ENCODE assay signal across 11 cellular contexts in genomic region chr6:131819507-131820228, GRCh38. TPM values are rescaled to one million over a fixed set of nuclear protein-coding genes. Genes with fewer than 3 reads are reported as not detected.
A peak's percentile ranks its signal among the peaks of the same experiment; 100 is the strongest.
DNase-seq lines count a peak whose midpoint lies in the region; TF ChIP-seq lines count a peak whose summit lies in the region.
"Had no signal": no experiment of that assay in that cellular context is flagged by ENCODE, and none has a peak within 500 bp of the region (broad histone marks: within the 10 kb centered on the region; RNA-seq: fewer than 3 reads in every experiment).

No MANE protein-coding gene starts in this region.

- peaks cover 11% of the 10 kb centered on the region for H3F3A ChIP-seq in smooth muscle cell (ENCODE audit: low read depth)

- H4K20me1 ChIP-seq in smooth muscle cell (ENCODE audit: low read depth) = peaks cover 95% of the 10 kb centered on the region

- H3K4me1 Mint-ChIP-seq in MCF 10A (ENCODE audit: insufficient read depth, unreplicated experiment) = peaks cover 16% of the 10 kb centered on the region

- H3K36me3 Mint-ChIP-seq in MCF 10A (ENCODE audit: insufficient read depth, unreplicated experiment) = no peaks in the 10 kb centered on the region
- H3K36me3 Mint-ChIP-seq: brain had no signal

- H3K27me3 ChIP-seq in breast epithelium (no peaks in the 10 kb centered on the region), smooth muscle cell (ENCODE audit: low read depth) (no peaks in the 10 kb centered on the region), adrenal gland (no peaks in the 10 kb centered on the region)
- H3K27me3 ChIP-seq: upper lobe of left lung had no signal

- H3K27me3 Mint-ChIP-seq in MCF 10A (ENCODE audit: insufficient read depth, unreplicated experiment) = no peaks in the 10 kb centered on the region
- H3K27me3 Mint-ChIP-seq: brain had no signal

- H3K79me2 ChIP-seq in smooth muscle cell (ENCODE audit: low read depth) = peaks cover 92% of the 10 kb centered on the region

- WGBS in smooth muscle cell (ENCODE audit: low lambda C conversion rate) = 33% methylated on average over 7 of the region's 7 CpGs
- WGBS in adrenal gland, 4 donors = 46 to 61% (median 53%) methylated on average over 7 of the region's 7 CpGs

- no peak overlapping the region for H3K27ac Mint-ChIP-seq in MCF 10A (ENCODE audit: low read depth, unreplicated experiment)

- no peak overlapping the region for H2AFZ ChIP-seq in smooth muscle cell (ENCODE audit: low read depth)

- POLR2A ChIA-PET in MCF 10A (lab: Yijun Ruan, JAX) = no interaction called here

- H3K4me2 ChIP-seq in smooth muscle cell = peak overlapping the region; percentile 42

- H3K9me3 ChIP-seq in breast epithelium (no peaks in the 10 kb centered on the region), smooth muscle cell (replicated peaks; ENCODE audit: low read depth) (no peaks in the 10 kb centered on the region), adrenal gland (replicated peaks in 1 of 3) (no peaks in the 10 kb centered on the region)
- H3K9me3 ChIP-seq: prostate gland, upper lobe of left lung had no signal

- peak overlapping the region; percentile 61 for H3K9ac ChIP-seq in smooth muscle cell (ENCODE audit: low read depth)

- H3K4me1 ChIP-seq in breast epithelium = no peaks in the 10 kb centered on the region
- peaks cover 5% of the 10 kb centered on the region for H3K4me1 ChIP-seq in smooth muscle cell (ENCODE audit: low read depth)
- no peaks in the 10 kb centered on the region for H3K4me1 ChIP-seq in adrenal gland (replicated peaks in 1 of 2)
- H3K4me1 ChIP-seq: prostate gland, upper lobe of left lung had no signal

- CTCF ChIA-PET in MCF 10A (lab: Yijun Ruan, JAX) = no interaction called here

- no peak overlapping the region for H3K4me3 Mint-ChIP-seq in MCF 10A (ENCODE audit: unreplicated experiment)

- BruUV-seq in MCF 10A (replicated peaks; lab: Mats Ljungman, UMichigan) = no TSS peak

- H3K36me3 ChIP-seq in breast epithelium (no peaks in the 10 kb centered on the region), smooth muscle cell (ENCODE audit: low read depth) (no peaks in the 10 kb centered on the region), adrenal gland (replicated peaks in 1 of 2) (no peaks in the 10 kb centered on the region)
- H3K36me3 ChIP-seq: prostate gland, upper lobe of left lung had no signal

- H3K9me3 Mint-ChIP-seq in MCF 10A (ENCODE audit: unreplicated experiment) = no peaks in the 10 kb centered on the region
- H3K9me3 Mint-ChIP-seq: brain had no signal

- DNase-seq in MCF 10A (ENCODE audit: unreplicated experiment) = peak; percentile 16
- no peak for DNase-seq in breast epithelium (ENCODE audit: low spot score in 2 of 2)
- DNase-seq in OCI-M1 (lab: John Stamatoyannopoulos, UW) = peak; percentile 88
- peak; percentile 78 for DNase-seq in fibroblast of peridontal ligament (ENCODE audit: extremely low read depth)
- DNase-seq in smooth muscle cell (lab: John Stamatoyannopoulos, UW; ENCODE audit: unreplicated experiment) = peak; percentile 13
- no peak for DNase-seq in adrenal gland
- DNase-seq in NCI-H748 treated with DMSO at 0.1 percent for 48 hours (lab: John Stamatoyannopoulos, UW) = no peak
- no peak for DNase-seq in NCI-H1105 treated with DMSO at 0.1 percent for 48 hours (lab: John Stamatoyannopoulos, UW)
- DNase-seq: upper lobe of left lung had no signal

- intact Hi-C loops in MCF 10A (cut with micrococcal nuclease) (no loop called here), breast epithelium (cut with DNase I; ENCODE audit: low total_unique reads) (no loop called here), adrenal gland (cut with DNase I) (no loop called here)

- H3K27ac ChIP-seq in breast epithelium (no peak overlapping the region), smooth muscle cell (ENCODE audit: low read depth) (peak overlapping the region; percentile 87), adrenal gland (no peak overlapping the region)
- H3K27ac ChIP-seq: prostate gland, upper lobe of left lung had no signal

- H3K4me3 ChIP-seq in breast epithelium (no peak overlapping the region), smooth muscle cell (no peak overlapping the region), adrenal gland (no peak overlapping the region)
- H3K4me3 ChIP-seq: prostate gland, upper lobe of left lung had no signal

- no peak for TF ChIP-seq POLR2A in breast epithelium (IDR thresholded peaks at IDR 0.05)
- TF ChIP-seq POLR2A in adrenal gland (IDR thresholded peaks at IDR 0.05) = no peak

- no peak for TF ChIP-seq CTCF in MCF 10A (IDR thresholded peaks at IDR 0.05; ENCODE audit: unreplicated experiment)
- no peak for TF ChIP-seq CTCF in breast epithelium (IDR thresholded peaks at IDR 0.05)
- no peak for TF ChIP-seq CTCF in smooth muscle cell (IDR thresholded peaks at IDR 0.05; ENCODE audit: borderline replicate concordance, insufficient read depth, poor library complexity, severe bottlenecking)
- TF ChIP-seq CTCF in adrenal gland (IDR thresholded peaks at IDR 0.05) = no peak

RNA-seq across cellular contexts. Expression of gene ENPP1, which starts 11.8 kb away (rescaled TPM):
- total RNA-seq in MCF 10A (2022) = 1.4 and 2.8 TPM in 2 replicates
- total RNA-seq in breast epithelium = 10 to 100 TPM; 51.2 to 53.8 (median 51.5) TPM
- total RNA-seq in smooth muscle cell = 433 and 501 TPM in 2 replicates
- polyA plus RNA-seq in smooth muscle cell = 193 and 329 TPM in 2 replicates
- 10 to 100 TPM in 6 of 8 donors, 1 to 10 TPM in 2; 6.8 to 44.7 (median 18.8) TPM for total RNA-seq in adrenal gland
- 1 to 10 TPM; 2.1 to 4.6 (median 4.5) TPM for polyA plus RNA-seq in adrenal gland

Comparison
In these comparisons a context has a peak if more than half of its experiments do, and no peak if none do; other contexts are left out.
1. DNase-seq: peak in MCF 10A (single experiment), OCI-M1 (single experiment), fibroblast of peridontal ligament (single experiment) and smooth muscle cell (single experiment); none in breast epithelium (0 of 2), adrenal gland (0 of 7), NCI-H748 treated with DMSO at 0.1 percent for 48 hours (single experiment) and NCI-H1105 treated with DMSO at 0.1 percent for 48 hours (single experiment).